11 cellular contexts compared by ENCODE assay signal in genomic region chr20:419556-420168, GRCh38. TPM values are rescaled to one million over a fixed set of nuclear protein-coding genes. Genes with fewer than 3 reads are reported as not detected.
DNase-seq lines count a peak whose midpoint lies in the region; ATAC-seq, FAIRE-seq and TF ChIP-seq lines count a peak whose summit lies in the region.
"Had no signal": no experiment of that assay in that cellular context is flagged by ENCODE, and none has a peak within 500 bp of the region (broad histone marks: within the 10 kb centered on the region; RNA-seq: fewer than 3 reads in every experiment).

No MANE protein-coding gene starts in this region.

- H3K27ac ChIP-seq in right atrium auricular region (no peak overlapping the region), GM12878 (ENCODE audit: control insufficient read depth, insufficient read depth) (no peak overlapping the region)
- H3K27ac ChIP-seq: GM23248 had no signal

- H3K27me3 ChIP-seq in right atrium auricular region (no peaks in the 10 kb centered on the region), GM12878 (replicated peaks in 1 of 2; ENCODE audit: control insufficient read depth in 2 of 2, insufficient read depth in 2 of 2, low read length in 1 of 2) (no peaks in the 10 kb centered on the region)

- no TSS peak for BruUV-seq in GM12878 (replicated peaks; lab: Mats Ljungman, UMichigan)

- no peak for FAIRE-seq in GM12878 (lab: Jason Lieb, UNC)

- WGBS in GM12878 (ENCODE audit: insufficient coverage, insufficient replicate concordance, low lambda C conversion rate, missing lambda C conversion rate), result 86% methylated on average over 28 of the region's 32 CpGs

- TF ChIP-seq CTCF in right atrium auricular region (IDR thresholded peaks at IDR 0.05) (no peak), GM12878 (IDR thresholded peaks at IDR 0.05 in 2 of 3, conservative IDR thresholded peaks at IDR 0.05 in 1 of 3; ENCODE audit: control insufficient read depth in 2 of 3, extremely low read depth in 1 of 3, insufficient read depth in 1 of 3, low read depth in 3 of 3, low read length in 3 of 3) (no peak)

- H3K9me3 ChIP-seq in right atrium auricular region (no peaks in the 10 kb centered on the region), GM12878 (replicated peaks; ENCODE audit: control insufficient read depth, insufficient read depth, low read length) (no peaks in the 10 kb centered on the region)

- TF ChIP-seq POLR2A in GM12878 (IDR thresholded peaks at IDR 0.05; ENCODE audit: low read depth, low read length), result no peak

- H3K79me2 ChIP-seq in GM12878 (ENCODE audit: control insufficient read depth, insufficient read depth, low read length), result no peaks in the 10 kb centered on the region

- no peaks in the 10 kb centered on the region for H3K9me3 Mint-ChIP-seq in stimulated activated memory B cell treated with anti-CD40 and anti-IgM and Interleukin-4, amounts not matched to agents 10 μg/mL and 1 μg/mL and 100 μg/mL, for 72 hours

- SMC1A ChIA-PET in GM12878 (lab: Charles Lee; ENCODE audit: uncharacterized antibody, unreplicated experiment), result no interaction called here

- RAD21 ChIA-PET in GM12878 (lab: Charles Lee; ENCODE audit: unreplicated experiment), result no interaction called here

- TF ChIP-seq EP300 in GM12878 (IDR thresholded peaks at IDR 0.05; ENCODE audit: borderline replicate concordance in 1 of 2, control insufficient read depth in 1 of 2, low read depth in 2 of 2, low read length in 2 of 2), result no peak

- H3K4me2 ChIP-seq in GM12878 (ENCODE audit: control insufficient read depth, insufficient read depth), result no peak overlapping the region

- H4K20me1 ChIP-seq in GM12878 (ENCODE audit: control insufficient read depth, insufficient read depth), result no peaks in the 10 kb centered on the region

- H3K4me1 ChIP-seq in right atrium auricular region (no peaks in the 10 kb centered on the region), GM12878 (ENCODE audit: control insufficient read depth, insufficient read depth, low read length) (no peaks in the 10 kb centered on the region)

- DNase-seq in Right ventricle myocardium superior (no peak), right atrium auricular region (ENCODE audit: low spot score) (no peak), NCI-H2107 (lab: John Stamatoyannopoulos, UW) (peak; percentile 65), GM12878 (ENCODE audit: low read depth, low spot score) (no peak), DMS 273 treated with DMSO at 0.1 percent for 48 hours (lab: John Stamatoyannopoulos, UW) (no peak)
- DNase-seq: KG1 had no signal

- no peak overlapping the region for H3K4me3 ChIP-seq in right atrium auricular region
- H3K4me3 ChIP-seq in GM12878, result no peak overlapping the region
- H3K4me3 ChIP-seq: GM23248, lung had no signal

- no peaks in the 10 kb centered on the region for H3K27me3 Mint-ChIP-seq in stimulated activated memory B cell treated with anti-CD40 and anti-IgM and Interleukin-4, amounts not matched to agents 10 μg/mL and 1 μg/mL and 100 μg/mL, for 72 hours

- H3K4me1 Mint-ChIP-seq in stimulated activated memory B cell treated with anti-CD40 and anti-IgM and Interleukin-4, amounts not matched to agents 10 μg/mL and 1 μg/mL and 100 μg/mL, for 72 hours, result peaks cover 24% of the 10 kb centered on the region

- H3K9ac ChIP-seq in GM12878 (ENCODE audit: control insufficient read depth, insufficient read depth, low read length), result no peak overlapping the region
- H3K9ac ChIP-seq: GM23248 had no signal

- H2AFZ ChIP-seq in GM12878 (ENCODE audit: control insufficient read depth, low read depth, low read length), result no peak overlapping the region
- H2AFZ ChIP-seq: GM23248 had no signal

- in situ Hi-C loops in GM12878 (cut with MboI), result no loop called here

- CTCF ChIA-PET in GM12878 (lab: Yijun Ruan, JAX), result no interaction called here

- peak overlapping the region; percentile 19 for H3K27ac Mint-ChIP-seq in stimulated activated memory B cell treated with anti-CD40 and anti-IgM and Interleukin-4, amounts not matched to agents 10 μg/mL and 1 μg/mL and 100 μg/mL, for 72 hours

- intact Hi-C loops in Right ventricle myocardium superior (cut with DNase I) (no loop called here), GM12878 (cut with micrococcal nuclease; ENCODE audit: unreplicated experiment) (no loop called here)

- TF ChIP-seq RAD21 in GM12878 (IDR thresholded peaks at IDR 0.05; ENCODE audit: insufficient read depth, low read depth, low read length), result no peak

- peaks cover 64% of the 10 kb centered on the region for H3K36me3 Mint-ChIP-seq in stimulated activated memory B cell treated with anti-CD40 and anti-IgM and Interleukin-4, amounts not matched to agents 10 μg/mL and 1 μg/mL and 100 μg/mL, for 72 hours

- H3K36me3 ChIP-seq in right atrium auricular region (peaks cover 45% of the 10 kb centered on the region), GM12878 (ENCODE audit: control insufficient read depth in 2 of 2, insufficient read depth in 2 of 2, low read length in 1 of 2) (peaks cover 3 to 13% of the 10 kb centered on the region in 2 experiments)

- ATAC-seq in Right ventricle myocardium superior (ENCODE audit: poor library complexity) (peak; percentile 25), GM12878 (no peak), GM19328 (IDR thresholded peaks at IDR 0.05; ENCODE audit: unreplicated experiment) (no peak), GM19463 (IDR thresholded peaks at IDR 0.05; ENCODE audit: unreplicated experiment) (no peak)
- peak; percentile 78 for ATAC-seq in stimulated activated memory B cell treated with anti-CD40 and anti-IgM and Interleukin-4, amounts not matched to agents 10 μg/mL and 1 μg/mL and 100 μg/mL, for 72 hours

- peak overlapping the region; percentile 11 for H3K4me3 Mint-ChIP-seq in stimulated activated memory B cell treated with anti-CD40 and anti-IgM and Interleukin-4, amounts not matched to agents 10 μg/mL and 1 μg/mL and 100 μg/mL, for 72 hours

- POLR2A ChIA-PET in GM12878 (lab: Charles Lee), result no interaction called here

RNA-seq across cellular contexts. Expression of gene RBCK1, which starts 11.6 kb away (rescaled TPM):
- total RNA-seq in Right ventricle myocardium superior (44.2 TPM), right atrium auricular region (10 to 100 TPM; 43.6 to 48.8 TPM), GM12878 (2014; rRNA removed) (73.3 and 76.9 TPM in 2 replicates), GM12878 (2014; rRNA removed; fragmentation: Illumina TruSeq; extraction: Trizol) (34.4 and 39.3 TPM in 2 replicates), GM12878 (2021) (95.4 and 99.7 TPM in 2 replicates)
- 63.8 and 68.9 TPM in 2 replicates for total RNA-seq in GM12878 (2013; cell fraction: nucleolus; rRNA removed)
- polyA plus RNA-seq in GM12878 (2011; ENCODE audit: low read depth), result 40.2 TPM
- polyA plus RNA-seq in GM12878 (2011; rRNA removed) (73.4 and 75.2 TPM in 2 replicates), GM12878 (2014; fragmentation: Illumina TruSeq; extraction: Trizol) (21.2 and 46.3 TPM in 2 replicates), GM12878 (2014; fragmentation: Nextera tagmentation; extraction: Ambion mirVana) (10 to 100 TPM; 14.1 to 18.8 TPM), GM12878 (2014; rRNA removed) (93.4 and 102 TPM in 2 replicates), GM12878 (2016; fragmentation: Nextera tagmentation; extraction: Ambion mirVana) (10 to 100 TPM; 83.8 to 89.8 TPM)
- polyA plus RNA-seq in GM12878 (2011; cell fraction: cytosol; rRNA removed), result 62.6 and 81.2 TPM in 2 replicates
- 188 and 198 TPM in 2 replicates for polyA plus RNA-seq in GM12878 (2011; cell fraction: nucleus; rRNA removed)
- 101 and 109 TPM in 2 replicates for polyA plus RNA-seq in GM12878 (2012)
- polyA minus RNA-seq in GM12878 (2011; rRNA and poly(A)+ RNA removed), result 36.4 and 37.2 TPM in 2 replicates
- 27.7 and 30.2 TPM in 2 replicates for polyA minus RNA-seq in GM12878 (2011; cell fraction: cytosol; rRNA and poly(A)+ RNA removed)
- 26.5 and 39.0 TPM in 2 replicates for polyA minus RNA-seq in GM12878 (2011; cell fraction: nucleus; rRNA and poly(A)+ RNA removed)

RNA-seq across cellular contexts. Expression of gene TRIB3, which starts 39.1 kb away (rescaled TPM):
- total RNA-seq in Right ventricle myocardium superior (0.67 TPM), right atrium auricular region (1 to 10 TPM in 1 of 2 donors, under 1 TPM in 1; 0.33 to 4.2 TPM), GM12878 (2014; rRNA removed) (30.8 and 34.8 TPM in 2 replicates), GM12878 (2014; rRNA removed; fragmentation: Illumina TruSeq; extraction: Trizol) (10.9 and 11.5 TPM in 2 replicates), GM12878 (2021) (24.7 and 27.3 TPM in 2 replicates)
- 7.3 and 7.7 TPM in 2 replicates for total RNA-seq in GM12878 (2013; cell fraction: nucleolus; rRNA removed)
- polyA plus RNA-seq in GM12878 (2011; ENCODE audit: low read depth), result 11.3 TPM
- polyA plus RNA-seq in GM12878 (2011; rRNA removed) (11.0 and 24.2 TPM in 2 replicates), GM12878 (2014; fragmentation: Illumina TruSeq; extraction: Trizol) (11.9 and 12.1 TPM in 2 replicates), GM12878 (2014; fragmentation: Nextera tagmentation; extraction: Ambion mirVana) (1 to 10 TPM; 2.2 to 8.6 TPM), GM12878 (2014; rRNA removed) (23.3 and 28.2 TPM in 2 replicates), GM12878 (2016; fragmentation: Nextera tagmentation; extraction: Ambion mirVana) (10 to 100 TPM; 23.2 to 26.4 TPM)
- 34.0 and 35.7 TPM in 2 replicates for polyA plus RNA-seq in GM12878 (2011; cell fraction: cytosol; rRNA removed)
- polyA plus RNA-seq in GM12878 (2011; cell fraction: nucleus; rRNA removed), result 28.7 and 29.6 TPM in 2 replicates
- 20.6 and 27.2 TPM in 2 replicates for polyA plus RNA-seq in GM12878 (2012)
- 21.1 and 31.7 TPM in 2 replicates for polyA minus RNA-seq in GM12878 (2011; rRNA and poly(A)+ RNA removed)
- polyA minus RNA-seq in GM12878 (2011; cell fraction: cytosol; rRNA and poly(A)+ RNA removed), result 13.4 and 13.8 TPM in 2 replicates
- 5.4 and 8.8 TPM in 2 replicates for polyA minus RNA-seq in GM12878 (2011; cell fraction: nucleus; rRNA and poly(A)+ RNA removed)

RNA-seq across cellular contexts. Expression of gene TBC1D20, which starts 42.7 kb away (rescaled TPM):
- total RNA-seq in Right ventricle myocardium superior, result 23.1 TPM
- 10 to 100 TPM; 24.3 to 27.0 TPM for total RNA-seq in right atrium auricular region
- total RNA-seq in GM12878 (2013; cell fraction: nucleolus; rRNA removed), result 32.4 and 37.5 TPM in 2 replicates
- total RNA-seq in GM12878 (2014; rRNA removed), result 15.0 and 15.1 TPM in 2 replicates
- 9.3 and 9.7 TPM in 2 replicates for total RNA-seq in GM12878 (2014; rRNA removed; fragmentation: Illumina TruSeq; extraction: Trizol)
- 12.8 and 13.2 TPM in 2 replicates for total RNA-seq in GM12878 (2021)
- polyA plus RNA-seq in GM12878 (2011; ENCODE audit: low read depth), result 8.1 TPM
- 12.9 and 16.7 TPM in 2 replicates for polyA plus RNA-seq in GM12878 (2011; rRNA removed)
- 24.3 and 25.1 TPM in 2 replicates for polyA plus RNA-seq in GM12878 (2011; cell fraction: cytosol; rRNA removed)
- 24.3 and 25.9 TPM in 2 replicates for polyA plus RNA-seq in GM12878 (2011; cell fraction: nucleus; rRNA removed)
- 9.5 and 11.1 TPM in 2 replicates for polyA plus RNA-seq in GM12878 (2012)
- polyA plus RNA-seq in GM12878 (2014; fragmentation: Illumina TruSeq; extraction: Trizol), result 15.2 TPM in 2 replicates
- polyA plus RNA-seq in GM12878 (2014; fragmentation: Nextera tagmentation; extraction: Ambion mirVana), result 1 to 10 TPM; 4.3 to 6.8 TPM
- 16.8 and 17.9 TPM in 2 replicates for polyA plus RNA-seq in GM12878 (2014; rRNA removed)
- 1 to 10 TPM; 8.4 to 9.7 TPM for polyA plus RNA-seq in GM12878 (2016; fragmentation: Nextera tagmentation; extraction: Ambion mirVana)
- polyA minus RNA-seq in GM12878 (2011; rRNA and poly(A)+ RNA removed), result 22.0 and 27.6 TPM in 2 replicates
- polyA minus RNA-seq in GM12878 (2011; cell fraction: cytosol; rRNA and poly(A)+ RNA removed), result 6.7 and 9.7 TPM in 2 replicates
- polyA minus RNA-seq in GM12878 (2011; cell fraction: nucleus; rRNA and poly(A)+ RNA removed), result 7.4 and 10.0 TPM in 2 replicates

Comparison
In these comparisons a context has a peak if more than half of its experiments do, and no peak if none do; other contexts are left out.
1. ATAC-seq: peak in Right ventricle myocardium superior (single experiment) and stimulated activated memory B cell treated with anti-CD40 and anti-IgM and Interleukin-4, amounts not matched to agents 10 μg/mL and 1 μg/mL and 100 μg/mL, for 72 hours (single experiment); none in GM12878 (single experiment), GM19328 (single experiment) and GM19463 (single experiment).